ENCODE assay signal across 1 cellular context in genomic region chr19:49469828-49470614, GRCh38.
TF ChIP-seq lines count a peak whose summit lies in the region.

No MANE protein-coding gene starts in this region.

TF ChIP-seq in GM23338, 12 proteins besides CTCF, POLR2A, EP300 and RAD21 (continued from another document):
- no peak for TF ChIP-seq REST (IDR thresholded peaks at IDR 0.05; ENCODE audit: unreplicated experiment)
- TF ChIP-seq ZNF114 (CRISPR knock-in tag; IDR thresholded peaks at IDR 0.05): no peak
